ENCODE assay signal across 1 cellular context in the genomic region with DNA sequence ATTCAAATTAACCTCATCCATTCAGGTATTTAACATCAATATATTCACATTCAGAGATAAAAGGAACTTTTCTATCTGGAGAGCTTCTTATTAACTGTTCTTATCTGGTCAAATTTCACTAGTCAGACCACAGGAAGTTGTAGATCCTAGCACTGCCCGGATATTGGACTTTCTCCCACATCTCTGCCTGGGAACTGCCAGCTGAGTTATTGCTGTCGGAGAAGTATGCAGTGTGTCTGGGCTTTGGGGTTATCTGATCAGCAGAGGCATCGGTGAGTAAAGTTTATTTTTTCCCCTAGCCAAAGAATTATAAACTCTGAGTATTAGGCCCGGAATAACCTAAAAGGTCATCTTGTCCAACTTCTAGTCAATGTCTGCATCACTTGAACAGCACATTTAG.
TF ChIP-seq lines count a peak whose summit lies in the region.

No MANE protein-coding gene starts in this region.

TF ChIP-seq in K562, 482 proteins besides CTCF, POLR2A, EP300 and RAD21:
- peak; percentile 59 for TF ChIP-seq ETV1 (tag; conservative IDR thresholded peaks at IDR 0.05; ENCODE audit: low read depth)
- TF ChIP-seq BMI1 (IDR thresholded peaks at IDR 0.05; ENCODE audit: low read length), result no peak
- TF ChIP-seq GABPA (tag; conservative IDR thresholded peaks at IDR 0.05; ENCODE audit: low read depth), result peak; percentile 44
- TF ChIP-seq PHB2 (IDR thresholded peaks at IDR 0.05; ENCODE audit: low read depth), result no peak
- TF ChIP-seq BDP1 (IDR thresholded peaks at IDR 0.05; ENCODE audit: insufficient read depth, insufficient read length), result no peak
- no peak for TF ChIP-seq RBM25 (IDR thresholded peaks at IDR 0.05; ENCODE audit: low read depth, low read length, severe bottlenecking)
- TF ChIP-seq HDGF (IDR thresholded peaks at IDR 0.05), result no peak
- TF ChIP-seq SMC3 (conservative IDR thresholded peaks at IDR 0.05; ENCODE audit: insufficient read depth, low read depth, low read length), result no peak
- no peak for TF ChIP-seq RBM14 (IDR thresholded peaks at IDR 0.05; ENCODE audit: borderline replicate concordance, insufficient read depth, low read depth, low read length)
- TF ChIP-seq MEIS2 (IDR thresholded peaks at IDR 0.05; ENCODE audit: partially characterized antibody), result peak; percentile 77
- no peak for TF ChIP-seq PBX2 (CRISPR knock-in tag; IDR thresholded peaks at IDR 0.05; ENCODE audit: low read depth)
- peak; percentile 31; the same call in 1 of the 2 replicates for TF ChIP-seq PBX2 (tag; conservative IDR thresholded peaks at IDR 0.05; ENCODE audit: low read depth)
